ENCODE assay signal across 8 cellular contexts in genomic region chr12:92503977-92504966, GRCh38.
DNase-seq lines count a peak whose midpoint lies in the region; ATAC-seq lines count a peak whose summit lies in the region.

No MANE protein-coding gene starts in this region.

- no peak for DNase-seq in stimulated activated naive CD8-positive, alpha-beta T cell treated with anti-CD3 and anti-CD28 coated beads, Interleukin-15, Interleukin-2, amounts not matched to agents 100 U/mL and 50 U/mL, for 24 hours
- DNase-seq in caudate nucleus (lab: John Stamatoyannopoulos, UW): peak in 7 of 61 donors; percentile 2 to 81 (median 11)
- no peak for DNase-seq in naive B cell
- no peak for DNase-seq in stimulated activated CD4-positive, alpha-beta T cell treated with anti-CD3 and anti-CD28 coated beads, Interleukin-4, amount 100 ng/mL, for 1 hour
- no peak for DNase-seq in DMS153 (lab: John Stamatoyannopoulos, UW)

- no peaks in the 10 kb centered on the region for H3K36me3 Mint-ChIP-seq in stimulated activated naive CD8-positive, alpha-beta T cell treated with anti-CD3 and anti-CD28 coated beads, Interleukin-15, Interleukin-2, amounts not matched to agents 100 ng/mL and 50 ng/mL, for 24 hours (ENCODE audit: low read depth)
- no peaks in the 10 kb centered on the region for H3K36me3 Mint-ChIP-seq in naive B cell

- H3K4me3 Mint-ChIP-seq in stimulated activated naive CD8-positive, alpha-beta T cell treated with anti-CD3 and anti-CD28 coated beads, Interleukin-15, Interleukin-2, amounts not matched to agents 100 ng/mL and 50 ng/mL, for 24 hours: peak overlapping the region; percentile 15
- peak overlapping the region in 6 of 8 donors; percentile 13 to 63 (median 30) for H3K4me3 Mint-ChIP-seq in naive B cell

- peak overlapping the region; percentile 99 for H3K27ac Mint-ChIP-seq in stimulated activated naive CD8-positive, alpha-beta T cell treated with anti-CD3 and anti-CD28 coated beads, Interleukin-15, Interleukin-2, amounts not matched to agents 100 ng/mL and 50 ng/mL, for 24 hours
- H3K27ac Mint-ChIP-seq in naive B cell: peak overlapping the region; percentile 74 to 93 (median 80)

- H3K4me1 Mint-ChIP-seq in stimulated activated naive CD8-positive, alpha-beta T cell treated with anti-CD3 and anti-CD28 coated beads, Interleukin-15, Interleukin-2, amounts not matched to agents 100 ng/mL and 50 ng/mL, for 24 hours (ENCODE audit: low read depth): no peaks in the 10 kb centered on the region
- peaks cover 56 to 65% (median 63%) of the 10 kb centered on the region in 3 donors for H3K4me1 Mint-ChIP-seq in naive B cell

- H3K27ac ChIP-seq in caudate nucleus (ENCODE audit: low read depth, low read length): peak overlapping the region; percentile 33

- ATAC-seq in stimulated activated naive CD8-positive, alpha-beta T cell treated with anti-CD3 and anti-CD28 coated beads, Interleukin-15, Interleukin-2, amounts not matched to agents 100 U/mL and 50 U/mL, for 24 hours: no peak
- no peak for ATAC-seq in naive B cell (ENCODE audit: low read depth in 2 of 2)
- ATAC-seq in HG02981 (IDR thresholded peaks at IDR 0.05; ENCODE audit: unreplicated experiment): no peak
- ATAC-seq in GM19463 (IDR thresholded peaks at IDR 0.05; ENCODE audit: unreplicated experiment): no peak

- no peaks in the 10 kb centered on the region for H3K9me3 Mint-ChIP-seq in stimulated activated naive CD8-positive, alpha-beta T cell treated with anti-CD3 and anti-CD28 coated beads, Interleukin-15, Interleukin-2, amounts not matched to agents 100 ng/mL and 50 ng/mL, for 24 hours
- H3K9me3 Mint-ChIP-seq in naive B cell: no peaks in the 10 kb centered on the region

- H3K27me3 Mint-ChIP-seq in stimulated activated naive CD8-positive, alpha-beta T cell treated with anti-CD3 and anti-CD28 coated beads, Interleukin-15, Interleukin-2, amounts not matched to agents 100 ng/mL and 50 ng/mL, for 24 hours: no peaks in the 10 kb centered on the region
- no peaks in the 10 kb centered on the region for H3K27me3 Mint-ChIP-seq in naive B cell
